Comparison of ENCODE assay signal across 23 cellular contexts in genomic region chr4:39834269-39834668, GRCh38.
"Had no signal": no experiment of that assay in that cellular context is flagged by ENCODE, and none has a peak within 500 bp of the region (broad histone marks: within the 10 kb centered on the region; RNA-seq: fewer than 3 reads in every experiment).

No MANE protein-coding gene starts in this region.

- ATAC-seq: activated CD4-positive, alpha-beta T cell treated with anti-CD3 and anti-CD28 coated beads for 36 hours; activated T-helper 17 cell treated with anti-CD3 and anti-CD28 coated beads, Interleukin-2, amount 50 U/mL, for 72 hours; T-cell had no signal

- DNase-seq: activated CD4-positive, alpha-beta memory T cell treated with anti-CD3 and anti-CD28 coated beads, Interleukin-2, amount 10 ng/mL, durations not matched to agents 7 days and 5 days; activated CD4-positive, alpha-beta T cell treated with anti-CD3 and anti-CD28 coated beads for 36 hours; activated CD4-positive, alpha-beta T cell treated with anti-CD3 and anti-CD28 coated beads, Interleukin-2, amount 50 U/mL, for 1 hour; activated gamma-delta T cell; activated naive CD4-positive, alpha-beta T cell treated with anti-CD3 and anti-CD28 coated beads for 36 hours; activated T-cell treated with anti-CD3 and anti-CD28 coated beads for 4 hours; activated T-cell treated with anti-CD3 and anti-CD28 coated beads, Interleukin-2, amount 50 U/mL, for 48 hours; IMR-90; Kasumi-1; KBM-7; NCI-H1048; NCI-H2029; NCI-H2171; NCI-H2227 treated with DMSO at 0.1 percent for 48 hours; NCI-H446 treated with DMSO at 0.1 percent for 48 hours; NCI-H526; NCI-H774; OCI-M1; SHP77; T-cell; WERI-Rb-1 had no signal

- H3K4me3 ChIP-seq: cardiac muscle cell had no signal

- H3K27ac ChIP-seq: cardiac muscle cell, WERI-Rb-1 had no signal
